Comparison of ENCODE assay signal across 18 cellular contexts in genomic region chr20:53270792-53271375, GRCh38.
DNase-seq lines count a peak whose midpoint lies in the region; ATAC-seq, FAIRE-seq and TF ChIP-seq lines count a peak whose summit lies in the region.
"Had no signal": no experiment of that assay in that cellular context is flagged by ENCODE, and none has a peak within 500 bp of the region (broad histone marks: within the 10 kb centered on the region; RNA-seq: fewer than 3 reads in every experiment).

No MANE protein-coding gene starts in this region.

- WGBS in K562 (ENCODE audit: insufficient coverage, low coverage, missing lambda C conversion rate), result 0% methylated on average over 5 of the region's 5 CpGs

- H3K4me2 ChIP-seq in GM23338 (no peak overlapping the region), K562 (ENCODE audit: insufficient read depth, low read length) (no peak overlapping the region), neural cell (ENCODE audit: low read length) (no peak overlapping the region)
- H3K4me2 ChIP-seq: BLaER1 treated with 17β-estradiol and CSF1 and Interleukin-3, amounts not matched to agents 10 nM and 100 nM had no signal

- H3K79me2 ChIP-seq in GM23338 (replicated peaks; ENCODE audit: insufficient read depth) (no peaks in the 10 kb centered on the region), K562 (ENCODE audit: control insufficient read depth, insufficient read depth, low read length) (no peaks in the 10 kb centered on the region), neural cell (replicated peaks; ENCODE audit: insufficient read depth, low read length) (no peaks in the 10 kb centered on the region)

- CTCF ChIA-PET in K562 (lab: Yijun Ruan, JAX; ENCODE audit: low intra/inter-chr PET ratio), result no interaction called here

- H3K27me3 ChIP-seq in GM23338 (ENCODE audit: insufficient read depth) (no peaks in the 10 kb centered on the region), K562 (ENCODE audit: control insufficient read depth in 2 of 2, insufficient read depth in 2 of 2, low read length in 2 of 2) (peaks cover 24% of the 10 kb centered on the region in 2 experiments; a peak in 4 of 5 replicates), neural cell (ENCODE audit: insufficient read depth, low read depth, low read length) (no peaks in the 10 kb centered on the region)
- H3K27me3 ChIP-seq: BLaER1 treated with 17β-estradiol and CSF1 and Interleukin-3, amounts not matched to agents 10 nM and 100 nM had no signal

- H3K27ac ChIP-seq in GM23338 (ENCODE audit: low read depth) (no peak overlapping the region), K562 (ENCODE audit: extremely low read depth, low read depth, low read length) (no peak overlapping the region), neural cell (ENCODE audit: low read length) (peak overlapping the region; percentile 17)
- H3K27ac ChIP-seq: BLaER1 treated with 17β-estradiol and CSF1 and Interleukin-3, amounts not matched to agents 10 nM and 100 nM had no signal

- FAIRE-seq in K562 (lab: Jason Lieb, UNC), result no peak
- FAIRE-seq: HepG2 had no signal

- POLR2A ChIA-PET in K562 (lab: Yijun Ruan, JAX), result interaction anchor here (1.1 kb wide), 1 partner anchor 14 kb away, joined by 3 read pairs; no protein-coding TSS in a partner anchor

- no peaks in the 10 kb centered on the region for H3K9me2 ChIP-seq in GM23338 (ENCODE audit: insufficient read depth)
- H3K9me2 ChIP-seq in neural cell (ENCODE audit: insufficient read depth, low read length), result no peaks in the 10 kb centered on the region

- H3F3A ChIP-seq in GM23338 (replicated peaks; ENCODE audit: low read depth), result no peaks in the 10 kb centered on the region
- no peaks in the 10 kb centered on the region for H3F3A ChIP-seq in neural cell (ENCODE audit: insufficient read depth, low read length, poor library complexity, severe bottlenecking)

- TF ChIP-seq CTCF in GM23338 (conservative IDR thresholded peaks at IDR 0.05; ENCODE audit: low read depth in 2 of 2) (no peak), K562 (IDR thresholded peaks at IDR 0.05 in 2 of 3, conservative IDR thresholded peaks at IDR 0.05 in 1 of 3; ENCODE audit: insufficient read depth in 2 of 3, low read depth in 1 of 3, low read length in 3 of 3) (no peak), neural cell (IDR thresholded peaks at IDR 0.05; ENCODE audit: poor library complexity, severe bottlenecking) (no peak)

- H3K9me3 ChIP-seq in K562 (replicated peaks; ENCODE audit: control insufficient read depth, insufficient read depth, low read depth, low read length) (no peaks in the 10 kb centered on the region), neural cell (ENCODE audit: low read length) (no peaks in the 10 kb centered on the region)
- H3K9me3 ChIP-seq: BLaER1 treated with 17β-estradiol and CSF1 and Interleukin-3, amounts not matched to agents 10 nM and 100 nM; HAP-1 had no signal

- no peaks in the 10 kb centered on the region for H3K9me1 ChIP-seq in K562 (ENCODE audit: control insufficient read depth, insufficient read depth, low read length)

- TF ChIP-seq EP300 in K562 (IDR thresholded peaks at IDR 0.05; ENCODE audit: low read length) (no peak), neural cell (conservative IDR thresholded peaks at IDR 0.05; ENCODE audit: poor library complexity, severe bottlenecking) (no peak)

- H3K9ac ChIP-seq in K562 (ENCODE audit: insufficient read depth in 1 of 2, low read depth in 2 of 2, low read length in 2 of 2) (no peak overlapping the region), neural cell (ENCODE audit: low read length) (no peak overlapping the region)
- H3K9ac ChIP-seq: BLaER1 treated with 17β-estradiol and CSF1 and Interleukin-3, amounts not matched to agents 10 nM and 100 nM had no signal

- no peak overlapping the region for H3K27ac Mint-ChIP-seq in GM23338
- H3K27ac Mint-ChIP-seq: B cell; CD8-positive, alpha-beta T cell; IgD-negative memory B cell had no signal

- BruUV-seq in K562 (replicated peaks; lab: Mats Ljungman, UMichigan), result no TSS peak

- no peaks in the 10 kb centered on the region; the same call in 2 of the 3 replicates for H3K9me3 Mint-ChIP-seq in GM23338
- H3K9me3 Mint-ChIP-seq: CD8-positive, alpha-beta T cell; IgD-negative memory B cell had no signal

- ATAC-seq in GM23338, result no peak
- no peak for ATAC-seq in K562
- ATAC-seq in HG03039 (IDR thresholded peaks at IDR 0.05; ENCODE audit: unreplicated experiment), result no peak
- ATAC-seq in HG03108 (IDR thresholded peaks at IDR 0.05; ENCODE audit: unreplicated experiment), result no peak
- ATAC-seq: CD8-positive, alpha-beta T cell; HepG2 had no signal

- H2AFZ ChIP-seq in GM23338 (no peak overlapping the region), K562 (ENCODE audit: low read depth, low read length) (no peak overlapping the region), neural cell (ENCODE audit: low read depth, low read length) (no peak overlapping the region)

- TF ChIP-seq POLR2A in K562 (conservative IDR thresholded peaks at IDR 0.05), result no peak

- no peak overlapping the region for H3K4me3 Mint-ChIP-seq in GM23338
- H3K4me3 Mint-ChIP-seq: B cell; CD8-positive, alpha-beta T cell; IgD-negative memory B cell had no signal

- H3K36me3 Mint-ChIP-seq in GM23338 (ENCODE audit: low read depth), result no peaks in the 10 kb centered on the region
- H3K36me3 Mint-ChIP-seq: CD8-positive, alpha-beta T cell had no signal

- H3K4me1 Mint-ChIP-seq in GM23338, result peaks cover 4% of the 10 kb centered on the region
- H3K4me1 Mint-ChIP-seq: B cell had no signal

- intact Hi-C loops in K562 (cut with micrococcal nuclease), result no loop called here

- no peaks in the 10 kb centered on the region for H3K36me3 ChIP-seq in GM23338 (ENCODE audit: insufficient read depth)
- no peaks in the 10 kb centered on the region for H3K36me3 ChIP-seq in K562 (ENCODE audit: control insufficient read depth, insufficient read depth, low read length)
- no peaks in the 10 kb centered on the region for H3K36me3 ChIP-seq in neural cell (ENCODE audit: insufficient read depth, low read length)
- H3K36me3 ChIP-seq: BLaER1 treated with 17β-estradiol and CSF1 and Interleukin-3, amounts not matched to agents 10 nM and 100 nM; HAP-1 had no signal

- in situ Hi-C loops in K562 (cut with MboI), result no loop called here

- H3K4me3 ChIP-seq in GM23338, result no peak overlapping the region
- H3K4me3 ChIP-seq in K562, result no peak overlapping the region
- H3K4me3 ChIP-seq in neural cell (ENCODE audit: low read length), result no peak overlapping the region
- H3K4me3 ChIP-seq: BLaER1 treated with 17β-estradiol and CSF1 and Interleukin-3, amounts not matched to agents 10 nM and 100 nM; HAP-1 had no signal

- H3K27me3 Mint-ChIP-seq in GM23338 (ENCODE audit: insufficient read depth, low read depth, poor library complexity), result no peaks in the 10 kb centered on the region

- TF ChIP-seq RAD21 in K562 (CRISPR knock-in tag; conservative IDR thresholded peaks at IDR 0.05 in 1 of 2, IDR thresholded peaks at IDR 0.05 in 1 of 2) (no peak), neural cell (conservative IDR thresholded peaks at IDR 0.05) (no peak)

- DNase-seq in NCI-H524 (lab: John Stamatoyannopoulos, UW), result peak; percentile 42 to 81
- no peak for DNase-seq in NCI-H524 treated with DMSO at 0.1 percent for 48 hours (lab: John Stamatoyannopoulos, UW)
- DNase-seq in GM23338 (ENCODE audit: low spot score), result peak; percentile 8
- no peak for DNase-seq in K562 (ENCODE audit: extremely low read depth in 1 of 4, low spot score in 3 of 4)
- DNase-seq in kidney glomerular epithelial cell (lab: John Stamatoyannopoulos, UW), result no peak
- DNase-seq: 8988T; Calu3; CD8-positive, alpha-beta T cell; DMS79 treated with DMSO at 0.1 percent for 48 hours; GF-D8 had no signal

- H3K4me1 ChIP-seq in GM23338 (ENCODE audit: insufficient read depth) (no peaks in the 10 kb centered on the region), K562 (replicated peaks in 1 of 2; ENCODE audit: control insufficient read depth in 2 of 2, insufficient read depth in 2 of 2, low read length in 2 of 2) (no peaks in the 10 kb centered on the region)
- H3K4me1 ChIP-seq: BLaER1 treated with 17β-estradiol and CSF1 and Interleukin-3, amounts not matched to agents 10 nM and 100 nM; HAP-1 had no signal

- H4K20me1 ChIP-seq in GM23338 (replicated peaks; ENCODE audit: insufficient read depth), result no peaks in the 10 kb centered on the region
- H4K20me1 ChIP-seq in K562 (replicated peaks; ENCODE audit: control insufficient read depth, insufficient read depth, low read length), result no peaks in the 10 kb centered on the region
- no peaks in the 10 kb centered on the region for H4K20me1 ChIP-seq in neural cell (ENCODE audit: insufficient read depth)
- H4K20me1 ChIP-seq: BLaER1 treated with 17β-estradiol and CSF1 and Interleukin-3, amounts not matched to agents 10 nM and 100 nM had no signal

TF ChIP-seq in GM23338, 12 proteins besides CTCF, POLR2A, EP300 and RAD21 (continues in another document):
- no peak for TF ChIP-seq ETS1 (IDR thresholded peaks at IDR 0.05)

TF ChIP-seq in K562, 482 proteins besides CTCF, POLR2A, EP300 and RAD21 (continues in another document):
- TF ChIP-seq HNRNPUL1 (IDR thresholded peaks at IDR 0.05; ENCODE audit: low read length), result no peak
- TF ChIP-seq HDAC2 (IDR thresholded peaks at IDR 0.05), result no peak

TF ChIP-seq in neural cell, 6 proteins besides CTCF, POLR2A, EP300 and RAD21 (continues in another document):
- TF ChIP-seq EZH2 (IDR thresholded peaks at IDR 0.05; ENCODE audit: borderline replicate concordance, insufficient read depth, low read length, poor library complexity, severe bottlenecking) (no peak), REST (IDR thresholded peaks at IDR 0.05; ENCODE audit: borderline replicate concordance) (peak; percentile 72)

Comparison
In these comparisons a context has a peak if more than half of its experiments do, and no peak if none do; other contexts are left out.
1. DNase-seq: peak in NCI-H524 (2 of 2) and GM23338 (single experiment); none in NCI-H524 treated with DMSO at 0.1 percent for 48 hours (single experiment), K562 (0 of 4) and kidney glomerular epithelial cell (single experiment).